ENCODE assay signal across 1 cellular context in genomic region chr20:59120919-59121318, GRCh38.
TF ChIP-seq lines count a peak whose summit lies in the region.

No MANE protein-coding gene starts in this region.

TF ChIP-seq in H1, 55 proteins besides CTCF, POLR2A, EP300 and RAD21:
- TF ChIP-seq RNF2 (IDR thresholded peaks at IDR 0.05; ENCODE audit: borderline replicate concordance, low read depth, low read length, missing control alignments, poor library complexity, severe bottlenecking) = no peak
- TF ChIP-seq MAX (IDR thresholded peaks at IDR 0.05) = no peak
- TF ChIP-seq SRF (IDR thresholded peaks at IDR 0.05; ENCODE audit: low read depth, low read length) = no peak
- TF ChIP-seq JUND (IDR thresholded peaks at IDR 0.05; ENCODE audit: low read length) = no peak
- no peak for TF ChIP-seq SIRT6 (IDR thresholded peaks at IDR 0.05; ENCODE audit: low read length)
- TF ChIP-seq SUZ12 (IDR thresholded peaks at IDR 0.05; ENCODE audit: low read length) = no peak
- TF ChIP-seq FOSL1 (IDR thresholded peaks at IDR 0.05; ENCODE audit: insufficient read depth, low read depth, low read length) = no peak
- TF ChIP-seq ATF2 (IDR thresholded peaks at IDR 0.05; ENCODE audit: low read length) = no peak
- TF ChIP-seq SAP30 (IDR thresholded peaks at IDR 0.05; ENCODE audit: insufficient read depth, insufficient replicate concordance, low read length) = no peak
- TF ChIP-seq PHF8 (conservative IDR thresholded peaks at IDR 0.05; ENCODE audit: low read depth, low read length) = no peak
- no peak for TF ChIP-seq CHD7 (IDR thresholded peaks at IDR 0.05; ENCODE audit: insufficient replicate concordance, low read length)
- TF ChIP-seq HDAC6 (IDR thresholded peaks at IDR 0.05; ENCODE audit: low read depth, low read length) = no peak
- no peak for TF ChIP-seq POU5F1 (IDR thresholded peaks at IDR 0.05; ENCODE audit: low read depth, low read length)
- TF ChIP-seq ASH2L (IDR thresholded peaks at IDR 0.05; ENCODE audit: low read length) = no peak
- no peak for TF ChIP-seq CHD1 (IDR thresholded peaks at IDR 0.05; ENCODE audit: low read depth, low read length)
- TF ChIP-seq TAF7 (optimal IDR thresholded peaks at IDR 0.05; ENCODE audit: borderline replicate concordance, low read depth, low read length) = no peak
- no peak for TF ChIP-seq KDM1A (IDR thresholded peaks at IDR 0.05; ENCODE audit: borderline replicate concordance, low read length)
- no peak for TF ChIP-seq CREB1 (IDR thresholded peaks at IDR 0.05)
- no peak for TF ChIP-seq CEBPB (IDR thresholded peaks at IDR 0.05; ENCODE audit: low read depth, low read length)
- no peak for TF ChIP-seq RXRA (IDR thresholded peaks at IDR 0.05; ENCODE audit: insufficient read depth, low read depth, low read length)
